Comparison of ENCODE assay signal across 20 cellular contexts in the genomic region with DNA sequence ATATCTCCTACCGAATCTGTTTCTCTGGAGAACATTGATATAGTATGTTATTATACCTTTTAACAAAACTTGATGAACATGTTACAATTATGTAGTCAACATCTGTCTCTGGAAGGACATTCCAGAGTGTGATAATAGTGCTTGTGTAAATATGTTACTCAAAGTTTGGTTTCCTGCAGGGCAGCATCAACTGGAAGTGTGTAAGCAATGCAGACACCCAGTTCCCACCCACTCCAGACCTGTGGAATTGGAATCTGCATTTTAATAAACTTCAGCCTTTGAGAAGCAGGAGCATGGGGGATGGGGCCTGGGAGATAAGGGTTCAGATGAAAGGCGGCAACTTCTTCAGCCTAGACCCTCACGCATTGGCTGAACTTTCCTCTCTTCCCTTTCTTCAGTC.
"Had no signal": no experiment of that assay in that cellular context is flagged by ENCODE, and none has a peak within 500 bp of the region (broad histone marks: within the 10 kb centered on the region; RNA-seq: fewer than 3 reads in every experiment).

No MANE protein-coding gene starts in this region.

- H3K9ac ChIP-seq: SK-N-SH had no signal

- ATAC-seq: activated T-helper 17 cell treated with anti-CD3 and anti-CD28 coated beads, Interleukin-2, amount 50 U/mL, for 72 hours; heart right ventricle; left lobe of liver; natural killer cell treated with Interleukin-12 subunit alpha and Interleukin-12 subunit beta and Interleukin-15 and Interleukin-18, amount 100 ng/mL, for 72 hours; right cardiac atrium had no signal

- H3K9me3 ChIP-seq: colonic mucosa, testis, upper lobe of left lung had no signal

- DNase-seq: activated CD4-positive, alpha-beta T cell treated with anti-CD3 and anti-CD28 coated beads, Interleukin-2, amount 50 U/mL, for 48 hours; activated CD4-positive, CD25-positive, alpha-beta regulatory T cell treated with anti-CD3 and anti-CD28 coated beads, Interleukin-2, amount 50 U/mL, for 72 hours; activated naive CD4-positive, alpha-beta T cell treated with Interleukin-2 at 50 U/mL for 16 hours; caudate nucleus; colonic mucosa; heart right ventricle; islet precursor cell; occipital lobe; right cardiac atrium; SK-N-SH; stimulated activated CD4-positive, alpha-beta T cell treated with anti-CD3 and anti-CD28 coated beads, Interleukin-2, amount 100 ng/mL, for 24 hours; stomach; T-helper 1 cell; T1000; testis; upper lobe of left lung had no signal

- H3K4me3 Mint-ChIP-seq: activated T-helper 17 cell treated with anti-CD3 and anti-CD28 coated beads, Interleukin-2, amount 50 U/mL, for 72 hours; memory B cell; natural killer cell treated with Interleukin-12 subunit alpha and Interleukin-12 subunit beta and Interleukin-15 and Interleukin-18, amount 100 ng/mL, for 72 hours had no signal

- H3K9me2 ChIP-seq: SK-N-SH had no signal

- H3K4me3 ChIP-seq: colonic mucosa, heart right ventricle, stomach, testis, upper lobe of left lung had no signal

- H3K27ac Mint-ChIP-seq: activated T-helper 17 cell treated with anti-CD3 and anti-CD28 coated beads, Interleukin-2, amount 50 U/mL, for 72 hours; memory B cell; natural killer cell treated with Interleukin-12 subunit alpha and Interleukin-12 subunit beta and Interleukin-15 and Interleukin-18, amount 100 ng/mL, for 72 hours had no signal

- H3K27ac ChIP-seq: colonic mucosa, heart right ventricle, stomach, testis, upper lobe of left lung had no signal

- H3K4me1 ChIP-seq: colonic mucosa, heart right ventricle, stomach, testis, upper lobe of left lung had no signal

- H3K4me2 ChIP-seq: SK-N-SH had no signal

- H3K4me1 Mint-ChIP-seq: activated T-helper 17 cell treated with anti-CD3 and anti-CD28 coated beads, Interleukin-2, amount 50 U/mL, for 72 hours; memory B cell had no signal

- H3K36me3 Mint-ChIP-seq: memory B cell; natural killer cell treated with Interleukin-12 subunit alpha and Interleukin-12 subunit beta and Interleukin-15 and Interleukin-18, amount 100 ng/mL, for 72 hours had no signal

- H3K27me3 Mint-ChIP-seq: activated T-helper 17 cell treated with anti-CD3 and anti-CD28 coated beads, Interleukin-2, amount 50 U/mL, for 72 hours; memory B cell; natural killer cell treated with Interleukin-12 subunit alpha and Interleukin-12 subunit beta and Interleukin-15 and Interleukin-18, amount 100 ng/mL, for 72 hours had no signal

- H3K36me3 ChIP-seq: colonic mucosa, heart right ventricle, stomach, upper lobe of left lung had no signal

- H3K27me3 ChIP-seq: colonic mucosa, heart right ventricle, stomach, testis, upper lobe of left lung had no signal
